ENCODE assay signal across 9 cellular contexts in genomic region chr5:142016576-142016975, GRCh38. TPM values are rescaled to one million over a fixed set of nuclear protein-coding genes. Genes with fewer than 3 reads are reported as not detected.
DNase-seq lines count a peak whose midpoint lies in the region; ATAC-seq and TF ChIP-seq lines count a peak whose summit lies in the region.
"Had no signal": no experiment of that assay in that cellular context is flagged by ENCODE, and none has a peak within 500 bp of the region (broad histone marks: within the 10 kb centered on the region; RNA-seq: fewer than 3 reads in every experiment).

No MANE protein-coding gene starts in this region.

- no peaks in the 10 kb centered on the region for H3K79me2 ChIP-seq in Loucy (ENCODE audit: insufficient read depth, low read length)

- DNase-seq in adrenal gland (no peak), stomach (no peak), NCI-H82 (lab: John Stamatoyannopoulos, UW) (no peak), iPS-NIHi7 (ENCODE audit: extremely low spot score) (no peak), GM19238 (ENCODE audit: insufficient read length, low spot score) (no peak), NCI-H1105 treated with DMSO at 0.1 percent for 48 hours (lab: John Stamatoyannopoulos, UW) (no peak)
- DNase-seq: H9 had no signal

- H3K27me3 ChIP-seq in Loucy (ENCODE audit: insufficient read depth, low read length, poor library complexity, severe bottlenecking), result peaks cover 24% of the 10 kb centered on the region
- H3K27me3 ChIP-seq in adrenal gland, result no peaks in the 10 kb centered on the region
- no peaks in the 10 kb centered on the region for H3K27me3 ChIP-seq in stomach

- H3K9me2 ChIP-seq in Loucy (replicated peaks; ENCODE audit: low read depth, low read length), result no peaks in the 10 kb centered on the region

- H3K9me3 ChIP-seq in Loucy (ENCODE audit: insufficient read depth, low read depth, low read length) (peaks cover 5% of the 10 kb centered on the region; the same call in 1 of the 2 replicates), adrenal gland (replicated peaks in 1 of 3) (no peaks in the 10 kb centered on the region), stomach (no peaks in the 10 kb centered on the region)

- H3K4me3 ChIP-seq in Loucy (ENCODE audit: low read length, poor library complexity, severe bottlenecking) (peak overlapping the region; percentile 52), adrenal gland (no peak overlapping the region), stomach (no peak overlapping the region)

- TF ChIP-seq CTCF in Loucy (conservative IDR thresholded peaks at IDR 0.05; ENCODE audit: low read length) (no peak), adrenal gland (IDR thresholded peaks at IDR 0.05) (no peak), stomach (IDR thresholded peaks at IDR 0.05) (no peak)

- H3K36me3 ChIP-seq in Loucy (ENCODE audit: insufficient read depth, low read length) (no peaks in the 10 kb centered on the region), adrenal gland (replicated peaks in 1 of 2) (no peaks in the 10 kb centered on the region), stomach (no peaks in the 10 kb centered on the region)

- H3F3A ChIP-seq in Loucy (ENCODE audit: low read depth), result no peaks in the 10 kb centered on the region

- no peak overlapping the region for H2AFZ ChIP-seq in Loucy (ENCODE audit: low read length)

- peak overlapping the region; percentile 71 for H3K4me2 ChIP-seq in Loucy (ENCODE audit: low read depth, low read length, poor library complexity, severe bottlenecking)

- intact Hi-C loops in adrenal gland (cut with DNase I) (no loop called here), stomach (cut with DNase I; ENCODE audit: low total_unique reads) (loop anchor here (10.0 kb wide), 1 partner anchor 128 kb away; no protein-coding TSS in a partner anchor)

- ATAC-seq in GM21619 (IDR thresholded peaks at IDR 0.05; ENCODE audit: unreplicated experiment), result peak; percentile 35

- H3K9ac ChIP-seq in Loucy (ENCODE audit: low read depth, low read length, poor library complexity, severe bottlenecking), result peak overlapping the region; percentile 48

- 86 to 94% (median 87%) methylated on average over 4 of the region's 4 CpGs for WGBS in adrenal gland, 4 donors
- WGBS in stomach, 5 donors, result 80 to 87% (median 84%) methylated on average over 4 of the region's 4 CpGs

- H4K20me1 ChIP-seq in Loucy (ENCODE audit: insufficient read depth, low read length, poor library complexity, severe bottlenecking), result no peaks in the 10 kb centered on the region

- H3K27ac ChIP-seq in adrenal gland (peak overlapping the region in 3 of 5 donors; percentile 17 to 96 (median 96)), stomach (peak overlapping the region in 3 of 5 donors; percentile 19 to 92 (median 70))

- no peak for TF ChIP-seq EP300 in stomach (IDR thresholded peaks at IDR 0.05)

- H3K4me1 ChIP-seq in Loucy (ENCODE audit: insufficient read depth, low read length, poor library complexity, severe bottlenecking) (peaks cover 39% of the 10 kb centered on the region), adrenal gland (replicated peaks in 1 of 2) (peaks cover 17 to 20% of the 10 kb centered on the region in 2 donors), stomach (peaks cover 11 to 44% (median 24%) of the 10 kb centered on the region in 4 donors)

- TF ChIP-seq POLR2A in adrenal gland (IDR thresholded peaks at IDR 0.05) (no peak), stomach (IDR thresholded peaks at IDR 0.05) (no peak)

RNA-seq across cellular contexts. Expression of gene GNPDA1, which starts 3.7 kb away (rescaled TPM):
- total RNA-seq in adrenal gland (10 to 100 TPM; 23.3 to 92.5 (median 58.7) TPM), stomach (10 to 100 TPM in 2 of 5 donors, 1 to 10 TPM in 3; 2.7 to 14.1 (median 5.8) TPM)
- polyA plus RNA-seq in adrenal gland (10 to 100 TPM; 28.5 to 92.8 (median 40.5) TPM), stomach (10 to 100 TPM; 11.9 to 18.9 (median 12.2) TPM)

RNA-seq across cellular contexts. Expression of gene RNF14, which starts 47.7 kb away (rescaled TPM):
- total RNA-seq in adrenal gland, result 100 to 1,000 TPM in 2 of 8 donors, 10 to 100 TPM in 6; 71.3 to 110 (median 83.6) TPM
- 100 to 1,000 TPM in 1 of 3 donors, 10 to 100 TPM in 2; 21.6 to 122 (median 26.2) TPM for polyA plus RNA-seq in adrenal gland
- total RNA-seq in stomach, result 10 to 100 TPM; 24.2 to 67.4 (median 43.2) TPM
- polyA plus RNA-seq in stomach, result 10 to 100 TPM; 14.4 to 26.1 (median 25.5) TPM

RNA-seq across cellular contexts. Expression of gene PCDH12, which starts 58.6 kb away (rescaled TPM):
- total RNA-seq in adrenal gland (10 to 100 TPM in 6 of 8 donors, 1 to 10 TPM in 2; 7.3 to 18.4 (median 15.9) TPM), stomach (1 to 10 TPM; 1.2 to 7.0 (median 3.7) TPM)
- polyA plus RNA-seq in adrenal gland (1 to 10 TPM; 3.3 to 4.5 (median 4.0) TPM), stomach (under 1 TPM; 0.35 to 0.46 (median 0.37) TPM)
- total RNA-seq: H9 had no signal
